Comparison of ENCODE assay signal across 1 cellular context in genomic region chr15:62850791-62851291, GRCh38.
TF ChIP-seq lines count a peak whose summit lies in the region.

No MANE protein-coding gene starts in this region.

TF ChIP-seq in SK-N-SH, 30 proteins besides CTCF, POLR2A, EP300 and RAD21 (continued from another document):
- peak; percentile 93 for TF ChIP-seq PBX3 (IDR thresholded peaks at IDR 0.05)
- no peak for TF ChIP-seq USF1 (IDR thresholded peaks at IDR 0.05; ENCODE audit: borderline replicate concordance, low read depth)
- TF ChIP-seq GATA2 (CRISPR knock-in tag; IDR thresholded peaks at IDR 0.05) = no peak
- no peak for TF ChIP-seq USF2 (IDR thresholded peaks at IDR 0.05; ENCODE audit: borderline replicate concordance, low read depth, low read length)
- peak; percentile 18; the same call in 1 of the 2 replicates for TF ChIP-seq MEF2A (IDR thresholded peaks at IDR 0.05; ENCODE audit: borderline replicate concordance, low read depth)
- TF ChIP-seq RXRA (IDR thresholded peaks at IDR 0.05; ENCODE audit: borderline replicate concordance, low read depth) = peak; percentile 89; the same call in 1 of the 2 replicates
- no peak for TF ChIP-seq MXI1 (IDR thresholded peaks at IDR 0.05; ENCODE audit: low read depth, low read length)
- peak; percentile 66; the same call in 1 of the 2 replicates for TF ChIP-seq FOXM1 (IDR thresholded peaks at IDR 0.05; ENCODE audit: low read depth)
- TF ChIP-seq IRF3 (IDR thresholded peaks at IDR 0.05; ENCODE audit: low read depth, low read length) = no peak
- TF ChIP-seq ZBTB33 (IDR thresholded peaks at IDR 0.05; ENCODE audit: borderline replicate concordance, low read depth) = peak; percentile 60; the same call in 1 of the 2 replicates
- no peak for TF ChIP-seq NRF1 (IDR thresholded peaks at IDR 0.05; ENCODE audit: low read depth, low read length)
